Comparison of ENCODE assay signal across 8 cellular contexts in the genomic region with DNA sequence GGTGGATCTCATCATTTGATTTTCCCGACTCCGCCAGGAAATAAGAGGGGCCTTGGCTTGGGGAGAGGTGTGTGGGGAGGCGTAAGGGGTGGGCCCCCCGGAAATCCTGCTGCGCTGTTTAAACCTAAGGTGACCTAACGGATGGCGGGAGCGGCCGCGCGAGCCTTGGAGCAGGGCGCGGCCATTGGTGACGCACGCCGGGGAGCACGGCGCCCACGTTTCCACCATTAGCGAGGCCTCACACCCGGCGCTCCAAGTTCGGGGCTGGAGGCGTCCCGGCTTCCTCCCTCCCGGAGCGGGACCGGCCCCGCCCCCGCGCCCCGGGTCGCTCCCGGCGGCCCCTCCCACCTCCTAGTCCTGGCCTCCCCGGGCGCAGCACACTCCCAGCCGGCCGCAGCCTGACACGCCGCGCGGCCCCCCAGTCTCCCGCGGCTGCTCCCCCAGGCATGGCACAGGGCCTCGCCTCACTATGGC. TPM values are rescaled to one million over a fixed set of nuclear protein-coding genes. Genes with fewer than 3 reads are reported as not detected.
A peak's percentile ranks its signal among the peaks of the same experiment; 100 is the strongest.
DNase-seq lines count a peak whose midpoint lies in the region; ATAC-seq and TF ChIP-seq lines count a peak whose summit lies in the region.

A gene (plus strand): TSS at position 354 of the 474 bp plus-strand sequence. CDS start 116 bp downstream, at position 470.

- H3K27ac ChIP-seq in lung (ENCODE audit: low read depth in 1 of 2, low read length in 1 of 2), result peak within 1 kb of the TSS; percentile 85 to 88

- TF ChIP-seq CTCF in AG09309 (IDR thresholded peaks at IDR 0.05; ENCODE audit: control insufficient read depth, insufficient read depth, low read depth, low read length, missing control alignments) (no peak), lung (IDR thresholded peaks at IDR 0.05; ENCODE audit: control extremely low read depth, extremely low read depth) (no peak)

- 0 to 33% methylated on average over 5 to 46 of the region's 46 CpGs for WGBS in lung, 2 donors

- peaks cover 0 to 3% of the 10 kb centered on the region in 2 donors for H3K9me3 ChIP-seq in lung (ENCODE audit: control insufficient read depth in 2 of 2, insufficient read depth in 1 of 2, low read length in 1 of 2)

- peak within 1 kb of the TSS; percentile 55 for H3K4me3 ChIP-seq in AG09309 (ENCODE audit: control insufficient read depth, low read depth, low read length)
- peak within 1 kb of the TSS; percentile 66 for H3K4me3 ChIP-seq in lung

- DNase-seq in AG09309 (ENCODE audit: low read depth), result no peak
- peak; percentile 26 to 87 for DNase-seq in NCI-H526 (lab: John Stamatoyannopoulos, UW)
- DNase-seq in activated CD4-positive, alpha-beta T cell treated with anti-CD3 and anti-CD28 coated beads, Interleukin-2, amount 50 U/mL, for 48 hours, result peak; percentile 66 to 70
- peak; percentile 65 for DNase-seq in ecto neural progenitor cell (ENCODE audit: low spot score)
- DNase-seq in lung (ENCODE audit: low spot score), result peak; percentile 66
- peak; percentile 36 to 48 (median 44) for DNase-seq in stimulated activated CD4-positive, alpha-beta T cell treated with anti-CD3 and anti-CD28 coated beads, TNF-alpha, amount 100 ng/mL, for 4 hours (ENCODE audit: low read depth in 3 of 3)

- ATAC-seq in GM19023 (IDR thresholded peaks at IDR 0.05; ENCODE audit: unreplicated experiment), result peak; percentile 65
- peak; percentile 66 for ATAC-seq in HG03175 (IDR thresholded peaks at IDR 0.05; ENCODE audit: unreplicated experiment)
- ATAC-seq in lung (ENCODE audit: insufficient read depth, low FRiP score), result peak; percentile 84

- H3K4me1 ChIP-seq in lung (ENCODE audit: control insufficient read depth in 2 of 2, insufficient read depth in 2 of 2, low read length in 2 of 2), result peaks cover 0 to 7% of the 10 kb centered on the region in 2 donors

- H3K27me3 ChIP-seq in lung (ENCODE audit: control insufficient read depth, insufficient read depth), result no peaks in the 10 kb centered on the region

- no peaks in the 10 kb centered on the region for H3K36me3 ChIP-seq in lung (ENCODE audit: control insufficient read depth in 2 of 2, insufficient read depth in 2 of 2, low read length in 2 of 2)

RNA-seq across cellular contexts. Expression of the gene that starts here (rescaled TPM):
- 10 to 100 TPM; 54.3 to 55.9 TPM for total RNA-seq in lung
- 10 to 100 TPM; 47.5 to 50.3 TPM for polyA plus RNA-seq in lung
